ENCODE assay signal across 27 cellular contexts in genomic region chr1:157278383-157279156, GRCh38.
"Had no signal": no experiment of that assay in that cellular context is flagged by ENCODE, and none has a peak within 500 bp of the region (broad histone marks: within the 10 kb centered on the region; RNA-seq: fewer than 3 reads in every experiment).

No MANE protein-coding gene starts in this region.

- H3K27ac ChIP-seq: ascending aorta, brain microvascular endothelial cell, esophagus squamous epithelium, gastrocnemius medialis, thyroid gland, upper lobe of right lung had no signal

- H3K36me3 ChIP-seq: ascending aorta, brain microvascular endothelial cell, esophagus squamous epithelium, gastrocnemius medialis, thyroid gland, upper lobe of right lung had no signal

- H3K4me1 Mint-ChIP-seq: activated B cell treated with CpG ODN at 0.5 μM for 24 hours; activated CD4-positive, alpha-beta T cell treated with anti-CD3 and anti-CD28 coated beads for 36 hours; activated T-helper 17 cell treated with anti-CD3 and anti-CD28 coated beads, Interleukin-2, amount 50 U/mL, for 72 hours; naive thymus-derived CD4-positive, alpha-beta T cell; neural crest cell had no signal

- H3K4me3 ChIP-seq: ascending aorta, esophagus squamous epithelium, gastrocnemius medialis, thyroid gland, upper lobe of right lung had no signal

- H3K4me3 Mint-ChIP-seq: activated CD4-positive, alpha-beta T cell treated with anti-CD3 and anti-CD28 coated beads for 36 hours; activated T-cell treated with anti-CD3 and anti-CD28 coated beads, Interleukin-2, amount 50 U/mL, for 24 hours; activated T-helper 17 cell treated with anti-CD3 and anti-CD28 coated beads, Interleukin-2, amount 50 U/mL, for 72 hours; effector memory CD8-positive, alpha-beta T cell; neural crest cell; T-helper 2 cell treated with Interferon-gamma antibody and Interleukin-4, amounts not matched to agents 5 μg/mL and 100 μg/mL, for 36 hours had no signal

- H3K36me3 Mint-ChIP-seq: activated naive CD4-positive, alpha-beta T cell treated with anti-CD3 and anti-CD28 coated beads, Interleukin-2, amount 50 U/mL, for 72 hours; naive thymus-derived CD4-positive, alpha-beta T cell had no signal

- H3K4me1 ChIP-seq: ascending aorta, esophagus squamous epithelium, gastrocnemius medialis, thyroid gland, upper lobe of right lung had no signal

- H3K27ac Mint-ChIP-seq: activated B cell treated with CpG ODN at 0.5 μM for 24 hours; activated CD4-positive, alpha-beta T cell treated with anti-CD3 and anti-CD28 coated beads for 36 hours; activated naive CD4-positive, alpha-beta T cell treated with anti-CD3 and anti-CD28 coated beads, Interleukin-2, amount 50 U/mL, for 72 hours; activated T-cell treated with anti-CD3 and anti-CD28 coated beads, Interleukin-2, amount 50 U/mL, for 24 hours; activated T-helper 17 cell treated with anti-CD3 and anti-CD28 coated beads, Interleukin-2, amount 50 U/mL, for 72 hours; effector memory CD8-positive, alpha-beta T cell; naive thymus-derived CD4-positive, alpha-beta T cell; T-helper 2 cell treated with Interferon-gamma antibody and Interleukin-4, amounts not matched to agents 5 μg/mL and 100 μg/mL, for 36 hours had no signal

- H3K9me3 ChIP-seq: ascending aorta, esophagus squamous epithelium, gastrocnemius medialis, thyroid gland, upper lobe of right lung had no signal

- H3K27me3 ChIP-seq: ascending aorta, gastrocnemius medialis, thyroid gland had no signal

- DNase-seq: activated B cell treated with CpG ODN at 0.5 μM for 24 hours; activated CD4-positive, alpha-beta T cell treated with anti-CD3 and anti-CD28 coated beads for 36 hours; activated CD4-positive, alpha-beta T cell treated with anti-CD3 and anti-CD28 coated beads, Interleukin-2, amount 50 U/mL, for 4 hours; activated CD8-positive, alpha-beta memory T cell treated with anti-CD3 and anti-CD28 coated beads for 24 hours; activated CD8-positive, alpha-beta memory T cell treated with anti-CD3 and anti-CD28 coated beads, Interleukin-2, amount 50 U/mL, for 4 hours; activated T-cell treated with anti-CD3 and anti-CD28 coated beads, Interleukin-2, amount 50 U/mL, for 24 hours; brain microvascular endothelial cell; central memory CD4-positive, alpha-beta T cell; effector memory CD8-positive, alpha-beta T cell; esophagus squamous epithelium; gastrocnemius medialis; hypothalamus; left cardiac atrium; naive thymus-derived CD4-positive, alpha-beta T cell; occipital lobe; posterior cingulate gyrus; retina; stimulated activated CD4-positive, alpha-beta T cell treated with anti-CD3 and anti-CD28 coated beads, Interleukin-2, amount 100 ng/mL, for 48 hours; stimulated activated CD8-positive, alpha-beta memory T cell treated with anti-CD3 and anti-CD28 coated beads, Interleukin-4, amount 100 ng/mL, for 48 hours; stimulated activated naive CD8-positive, alpha-beta T cell treated with anti-CD3 and anti-CD28 coated beads, Interleukin-15, Interleukin-2, amounts not matched to agents 100 U/mL and 50 U/mL, for 24 hours; thyroid gland; upper lobe of right lung had no signal

- H3K9me3 Mint-ChIP-seq: activated B cell treated with CpG ODN at 0.5 μM for 24 hours; activated naive CD4-positive, alpha-beta T cell treated with anti-CD3 and anti-CD28 coated beads, Interleukin-2, amount 50 U/mL, for 72 hours; activated T-cell treated with anti-CD3 and anti-CD28 coated beads, Interleukin-2, amount 50 U/mL, for 24 hours; activated T-helper 17 cell treated with anti-CD3 and anti-CD28 coated beads, Interleukin-2, amount 50 U/mL, for 72 hours; effector memory CD8-positive, alpha-beta T cell; naive thymus-derived CD4-positive, alpha-beta T cell; T-helper 2 cell treated with Interferon-gamma antibody and Interleukin-4, amounts not matched to agents 5 μg/mL and 100 μg/mL, for 36 hours had no signal

- ATAC-seq: activated CD4-positive, alpha-beta T cell treated with anti-CD3 and anti-CD28 coated beads for 36 hours; activated naive CD4-positive, alpha-beta T cell treated with anti-CD3 and anti-CD28 coated beads, Interleukin-2, amount 50 U/mL, for 72 hours; activated T-helper 17 cell treated with anti-CD3 and anti-CD28 coated beads, Interleukin-2, amount 50 U/mL, for 72 hours; effector memory CD8-positive, alpha-beta T cell; gastrocnemius medialis; left cardiac atrium; naive thymus-derived CD4-positive, alpha-beta T cell; stimulated activated naive CD8-positive, alpha-beta T cell treated with anti-CD3 and anti-CD28 coated beads, Interleukin-15, Interleukin-2, amounts not matched to agents 100 U/mL and 50 U/mL, for 24 hours; upper lobe of right lung had no signal
